In genomic region chr20:48777821-48778220, GRCh38 we compare ENCODE assay signal across 11 cellular contexts.
"Had no signal": no experiment of that assay in that cellular context is flagged by ENCODE, and none has a peak within 500 bp of the region (broad histone marks: within the 10 kb centered on the region; RNA-seq: fewer than 3 reads in every experiment).

No MANE protein-coding gene starts in this region.

- H3K4me3 Mint-ChIP-seq: activated CD8-positive, alpha-beta memory T cell treated with anti-CD3 and anti-CD28 coated beads, Interleukin-2, amount 10 ng/mL, durations not matched to agents 7 days and 5 days; activated naive CD4-positive, alpha-beta T cell treated with anti-CD3 and anti-CD28 coated beads for 36 hours; brain had no signal

- H3K36me3 ChIP-seq: esophagus squamous epithelium, thoracic aorta, upper lobe of right lung had no signal

- H3K27me3 ChIP-seq: upper lobe of right lung had no signal

- H3K4me3 ChIP-seq: esophagus squamous epithelium, thoracic aorta, upper lobe of right lung had no signal

- DNase-seq: activated CD8-positive, alpha-beta memory T cell treated with anti-CD3 and anti-CD28 coated beads, Interleukin-2, amount 10 ng/mL, durations not matched to agents 7 days and 5 days; activated naive CD4-positive, alpha-beta T cell treated with anti-CD3 and anti-CD28 coated beads for 36 hours; central memory CD4-positive, alpha-beta T cell; esophagus squamous epithelium; left ventricle myocardium superior; T-helper 9 cell; upper lobe of right lung had no signal

- H3K27ac Mint-ChIP-seq: activated CD8-positive, alpha-beta memory T cell treated with anti-CD3 and anti-CD28 coated beads, Interleukin-2, amount 10 ng/mL, durations not matched to agents 7 days and 5 days; activated naive CD4-positive, alpha-beta T cell treated with anti-CD3 and anti-CD28 coated beads for 36 hours; progenitor cell of endocrine pancreas had no signal

- ATAC-seq: activated CD4-positive, CD25-positive, alpha-beta regulatory T cell treated with anti-CD3 and anti-CD28 coated beads, Interleukin-2, amount 50 U/mL, for 24 hours; activated CD8-positive, alpha-beta memory T cell treated with anti-CD3 and anti-CD28 coated beads, Interleukin-2, amount 10 ng/mL, durations not matched to agents 7 days and 5 days; left ventricle myocardium superior; upper lobe of right lung had no signal

- H3K9me3 ChIP-seq: thoracic aorta had no signal

- H3K27ac ChIP-seq: thoracic aorta, upper lobe of right lung had no signal

- H3K27me3 Mint-ChIP-seq: activated CD8-positive, alpha-beta memory T cell treated with anti-CD3 and anti-CD28 coated beads, Interleukin-2, amount 10 ng/mL, durations not matched to agents 7 days and 5 days; progenitor cell of endocrine pancreas had no signal
